Comparison of ENCODE assay signal across 30 cellular contexts in the genomic region with DNA sequence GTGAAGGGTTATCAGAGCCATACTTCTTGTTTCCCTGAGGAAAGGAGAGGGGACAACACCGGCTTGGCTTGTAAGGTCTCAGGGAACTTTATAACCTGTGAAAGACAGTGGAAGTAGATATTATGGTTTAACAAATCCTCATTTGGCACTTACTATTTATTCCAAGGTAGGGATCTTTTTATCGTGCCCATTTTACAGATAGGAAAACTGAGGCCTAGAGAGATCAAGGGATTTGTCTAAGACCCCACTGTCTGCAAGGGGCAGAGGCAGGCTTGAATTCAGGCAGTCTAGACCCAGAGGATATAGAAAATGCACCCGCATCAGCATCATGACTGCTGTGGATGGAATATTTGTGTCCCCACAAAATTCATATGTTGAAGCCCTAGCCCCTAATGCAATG.
"Had no signal": no experiment of that assay in that cellular context is flagged by ENCODE, and none has a peak within 500 bp of the region (broad histone marks: within the 10 kb centered on the region; RNA-seq: fewer than 3 reads in every experiment).

No MANE protein-coding gene starts in this region.

- H3K36me3 ChIP-seq: neutrophil, ovary, stomach, thoracic aorta, thyroid gland, tibial nerve, upper lobe of left lung, vagina had no signal

- H3K9ac ChIP-seq: parathyroid adenoma had no signal

- H3K27ac ChIP-seq: neutrophil, ovary, parathyroid adenoma, psoas muscle, stomach, thoracic aorta, thyroid gland, tibial nerve, upper lobe of left lung, vagina had no signal

- H3K4me3 ChIP-seq: ovary, psoas muscle, stomach, thoracic aorta, thyroid gland, tibial nerve, upper lobe of left lung, vagina had no signal

- FAIRE-seq: small intestine, urothelium cell line had no signal

- H2AFZ ChIP-seq: parathyroid adenoma had no signal

- H3K27me3 ChIP-seq: neutrophil, ovary, stomach, thyroid gland, tibial nerve, upper lobe of left lung, vagina had no signal

- H3K79me2 ChIP-seq: parathyroid adenoma had no signal

- H3K27me3 Mint-ChIP-seq: naive thymus-derived CD8-positive, alpha-beta T cell; natural killer cell treated with Interleukin-12 subunit alpha and Interleukin-12 subunit beta and Interleukin-15 and Interleukin-18, amount 100 ng/mL, for 72 hours; progenitor cell of endocrine pancreas; stimulated activated naive CD8-positive, alpha-beta T cell treated with anti-CD3 and anti-CD28 coated beads, Interleukin-15, Interleukin-2, amounts not matched to agents 100 ng/mL and 50 ng/mL, for 24 hours had no signal

- H3K9me3 ChIP-seq: neutrophil, ovary, psoas muscle, thoracic aorta, thyroid gland, upper lobe of left lung had no signal

- DNase-seq: naive B cell; naive thymus-derived CD8-positive, alpha-beta T cell; nephron progenitor cell; nucleus accumbens; ovary; posterior cingulate gyrus; psoas muscle; small intestine; stimulated activated CD4-positive, alpha-beta T cell treated with anti-CD3 and anti-CD28 coated beads, Interleukin-15, amount 100 ng/mL, for 24 hours; stimulated activated CD4-positive, alpha-beta T cell treated with anti-CD3 and anti-CD28 coated beads, Interleukin-2, amount 100 ng/mL, for 24 hours; stimulated activated CD4-positive, alpha-beta T cell treated with anti-CD3 and anti-CD28 coated beads, Interleukin-2, amount 100 ng/mL, for 48 hours; stimulated activated CD4-positive, alpha-beta T cell treated with anti-CD3 and anti-CD28 coated beads, Interleukin-4, amount 100 ng/mL, for 24 hours; stimulated activated naive B cell treated with anti-CD40 and anti-IgM and Interleukin-4, amounts not matched to agents 10 μg/mL and 1 μg/mL and 100 μg/mL, for 72 hours; stimulated activated naive CD4-positive, alpha-beta T cell treated with Interleukin-2 at 50 U/mL for 16 hours; stomach; thyroid gland; trophoblast cell; upper lobe of left lung had no signal

- H3K4me1 ChIP-seq: parathyroid adenoma, psoas muscle, stomach, tibial nerve, upper lobe of left lung, vagina had no signal

- H3K4me3 Mint-ChIP-seq: naive B cell; naive thymus-derived CD8-positive, alpha-beta T cell; natural killer cell treated with Interleukin-12 subunit alpha and Interleukin-12 subunit beta and Interleukin-15 and Interleukin-18, amount 100 ng/mL, for 72 hours; nephron progenitor cell; neural crest cell; stimulated activated effector memory CD8-positive, alpha-beta T cell treated with anti-CD3 and anti-CD28 coated beads, Interleukin-12 subunit alpha, Interleukin-12 subunit beta, amount 100 ng/mL, for 72 hours; stimulated activated naive B cell treated with anti-CD40 and anti-IgM and Interleukin-4, amounts not matched to agents 10 μg/mL and 1 μg/mL and 100 μg/mL, for 72 hours; stimulated activated naive CD8-positive, alpha-beta T cell treated with anti-CD3 and anti-CD28 coated beads, Interleukin-15, Interleukin-2, amounts not matched to agents 100 ng/mL and 50 ng/mL, for 24 hours had no signal

- ATAC-seq: naive thymus-derived CD8-positive, alpha-beta T cell; natural killer cell treated with Interleukin-12 subunit alpha and Interleukin-12 subunit beta and Interleukin-15 and Interleukin-18, amount 100 ng/mL, for 72 hours; psoas muscle; sciatic nerve; stimulated activated naive B cell treated with anti-CD40 and anti-IgM and Interleukin-4, amounts not matched to agents 10 μg/mL and 1 μg/mL and 100 μg/mL, for 72 hours had no signal

- H3K27ac Mint-ChIP-seq: naive thymus-derived CD8-positive, alpha-beta T cell; natural killer cell treated with Interleukin-12 subunit alpha and Interleukin-12 subunit beta and Interleukin-15 and Interleukin-18, amount 100 ng/mL, for 72 hours; progenitor cell of endocrine pancreas; stimulated activated effector memory CD8-positive, alpha-beta T cell treated with anti-CD3 and anti-CD28 coated beads, Interleukin-12 subunit alpha, Interleukin-12 subunit beta, amount 100 ng/mL, for 72 hours; stimulated activated naive B cell treated with anti-CD40 and anti-IgM and Interleukin-4, amounts not matched to agents 10 μg/mL and 1 μg/mL and 100 μg/mL, for 72 hours; stimulated activated naive CD8-positive, alpha-beta T cell treated with anti-CD3 and anti-CD28 coated beads, Interleukin-15, Interleukin-2, amounts not matched to agents 100 ng/mL and 50 ng/mL, for 24 hours had no signal

- H3K36me3 Mint-ChIP-seq: naive B cell; naive thymus-derived CD8-positive, alpha-beta T cell; natural killer cell treated with Interleukin-12 subunit alpha and Interleukin-12 subunit beta and Interleukin-15 and Interleukin-18, amount 100 ng/mL, for 72 hours; stimulated activated effector memory CD8-positive, alpha-beta T cell treated with anti-CD3 and anti-CD28 coated beads, Interleukin-12 subunit alpha, Interleukin-12 subunit beta, amount 100 ng/mL, for 72 hours had no signal

- H3K4me1 Mint-ChIP-seq: naive B cell; naive thymus-derived CD8-positive, alpha-beta T cell; nephron progenitor cell; neural crest cell; stimulated activated naive B cell treated with anti-CD40 and anti-IgM and Interleukin-4, amounts not matched to agents 10 μg/mL and 1 μg/mL and 100 μg/mL, for 72 hours had no signal

- H3K9me3 Mint-ChIP-seq: natural killer cell treated with Interleukin-12 subunit alpha and Interleukin-12 subunit beta and Interleukin-15 and Interleukin-18, amount 100 ng/mL, for 72 hours; nephron progenitor cell; neural crest cell; stimulated activated effector memory CD8-positive, alpha-beta T cell treated with anti-CD3 and anti-CD28 coated beads, Interleukin-12 subunit alpha, Interleukin-12 subunit beta, amount 100 ng/mL, for 72 hours; stimulated activated naive B cell treated with anti-CD40 and anti-IgM and Interleukin-4, amounts not matched to agents 10 μg/mL and 1 μg/mL and 100 μg/mL, for 72 hours; stimulated activated naive CD8-positive, alpha-beta T cell treated with anti-CD3 and anti-CD28 coated beads, Interleukin-15, Interleukin-2, amounts not matched to agents 100 ng/mL and 50 ng/mL, for 24 hours had no signal
